ENCODE assay signal across 1 cellular context in genomic region chr16:58249780-58250478, GRCh38.
TF ChIP-seq lines count a peak whose summit lies in the region.

No MANE protein-coding gene starts in this region.

TF ChIP-seq in K562, 482 proteins besides CTCF, POLR2A, EP300 and RAD21 (continued from another document and continues in another):
- TF ChIP-seq LCOR (CRISPR knock-in tag; IDR thresholded peaks at IDR 0.05) (0 out of 2 replicates have a peak, but pooled peaks have one; percentile 5), ELF4 (CRISPR knock-in tag; IDR thresholded peaks at IDR 0.05) (0 out of 2 replicates have a peak, but pooled peaks have one; percentile 25), SAP30 (IDR thresholded peaks at IDR 0.05; ENCODE audit: borderline replicate concordance, insufficient read depth, low read depth, low read length, poor library complexity, severe bottlenecking) (peak; percentile 99), YY1 (IDR thresholded peaks at IDR 0.05; ENCODE audit: borderline replicate concordance in 1 of 3, control insufficient read depth in 1 of 3, extremely low read depth in 1 of 3, insufficient read depth in 3 of 3, insufficient read length in 1 of 3, insufficient replicate concordance in 2 of 3, low read depth in 1 of 3, low read length in 2 of 3) (peak in 2 of 3 experiments; percentile 63), YBX1 (IDR thresholded peaks at IDR 0.05) (no peak), TARDBP (IDR thresholded peaks at IDR 0.05) (0 out of 2 replicates have a peak, but pooled peaks have one; percentile 51), ZNF717 (CRISPR knock-in tag; IDR thresholded peaks at IDR 0.05) (no peak), ELF2 (CRISPR knock-in tag; IDR thresholded peaks at IDR 0.05) (no peak), XRCC4 (IDR thresholded peaks at IDR 0.05; ENCODE audit: extremely low read depth, insufficient read depth, insufficient read length) (no peak), ARID4B (CRISPR knock-in tag; IDR thresholded peaks at IDR 0.05) (peak; percentile 98), PHTF2 (CRISPR knock-in tag; IDR thresholded peaks at IDR 0.05) (no peak), TBP (optimal IDR thresholded peaks at IDR 0.05; ENCODE audit: low read depth, low read length) (peak; percentile 38), THRAP3 (IDR thresholded peaks at IDR 0.05; ENCODE audit: borderline replicate concordance) (no peak), CXXC5 (CRISPR knock-in tag; IDR thresholded peaks at IDR 0.05) (peak; percentile 96), KDM1A (IDR thresholded peaks at IDR 0.05) (peak in 1 of 2 experiments; percentile 24; a peak in 1 of 4 replicates), MAFF (IDR thresholded peaks at IDR 0.05; ENCODE audit: low read length) (no peak), TBL1XR1 (IDR thresholded peaks at IDR 0.05; ENCODE audit: low read length in 2 of 2) (peak in 1 of 2 experiments; percentile 52; a peak in 1 of 4 replicates), SIN3B (IDR thresholded peaks at IDR 0.05; ENCODE audit: low read depth) (peak; percentile 84), TSHZ1 (CRISPR knock-in tag; IDR thresholded peaks at IDR 0.05) (no peak), SPI1 (IDR thresholded peaks at IDR 0.05; ENCODE audit: borderline replicate concordance, low read depth, low read length) (peak; percentile 73), FOXK2 (conservative IDR thresholded peaks at IDR 0.05 in 1 of 2, IDR thresholded peaks at IDR 0.05 in 1 of 2; ENCODE audit: low read depth in 2 of 2) (peak in 1 of 2 experiments; percentile 48; a peak in 1 of 4 replicates), NRF1 (conservative IDR thresholded peaks at IDR 0.05 in 1 of 2, IDR thresholded peaks at IDR 0.05 in 1 of 2) (peak; percentile 66 to 69), ZNF830 (CRISPR knock-in tag; IDR thresholded peaks at IDR 0.05) (0 out of 2 replicates have a peak, but pooled peaks have one; percentile 20), ZFX (CRISPR knock-in tag; IDR thresholded peaks at IDR 0.05) (peak; percentile 80), RB1 (IDR thresholded peaks at IDR 0.05; ENCODE audit: low read depth) (peak; percentile 78; the same call in 1 of the 2 replicates), ZNF695 (CRISPR knock-in tag; IDR thresholded peaks at IDR 0.05) (no peak), FOXJ2 (tag; IDR thresholded peaks at IDR 0.05) (0 out of 2 replicates have a peak, but pooled peaks have one; percentile 40), L3MBTL2 (IDR thresholded peaks at IDR 0.05) (peak; percentile 31; the same call in 1 of the 2 replicates), KLF6 (CRISPR knock-in tag; IDR thresholded peaks at IDR 0.05; ENCODE audit: borderline replicate concordance) (no peak), SMAD3 (CRISPR knock-in tag; conservative IDR thresholded peaks at IDR 0.05) (0 out of 2 replicates have a peak, but pooled peaks have one; percentile 14), ETV6 (IDR thresholded peaks at IDR 0.05; ENCODE audit: borderline replicate concordance in 1 of 2, low read depth in 2 of 2, low read length in 1 of 2) (no peak), ETV6 (CRISPR knock-in tag; IDR thresholded peaks at IDR 0.05; ENCODE audit: borderline replicate concordance) (0 out of 2 replicates have a peak, but pooled peaks have one; percentile 53), ZBTB9 (CRISPR knock-in tag; IDR thresholded peaks at IDR 0.05) (no peak), ARID3B (CRISPR knock-in tag; IDR thresholded peaks at IDR 0.05; ENCODE audit: borderline replicate concordance) (no peak), IRF1 (CRISPR knock-in tag; IDR thresholded peaks at IDR 0.05; ENCODE audit: borderline replicate concordance) (no peak)
- TF ChIP-seq, protein P1, sequence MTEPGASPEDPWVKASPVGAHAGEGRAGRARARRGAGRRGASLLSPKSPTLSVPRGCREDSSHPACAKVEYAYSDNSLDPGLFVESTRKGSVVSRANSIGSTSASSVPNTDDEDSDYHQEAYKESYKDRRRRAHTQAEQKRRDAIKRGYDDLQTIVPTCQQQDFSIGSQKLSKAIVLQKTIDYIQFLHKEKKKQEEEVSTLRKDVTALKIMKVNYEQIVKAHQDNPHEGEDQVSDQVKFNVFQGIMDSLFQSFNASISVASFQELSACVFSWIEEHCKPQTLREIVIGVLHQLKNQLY (CRISPR knock-in tag; conservative IDR thresholded peaks at IDR 0.05) = no peak
- TF ChIP-seq, protein P2, sequence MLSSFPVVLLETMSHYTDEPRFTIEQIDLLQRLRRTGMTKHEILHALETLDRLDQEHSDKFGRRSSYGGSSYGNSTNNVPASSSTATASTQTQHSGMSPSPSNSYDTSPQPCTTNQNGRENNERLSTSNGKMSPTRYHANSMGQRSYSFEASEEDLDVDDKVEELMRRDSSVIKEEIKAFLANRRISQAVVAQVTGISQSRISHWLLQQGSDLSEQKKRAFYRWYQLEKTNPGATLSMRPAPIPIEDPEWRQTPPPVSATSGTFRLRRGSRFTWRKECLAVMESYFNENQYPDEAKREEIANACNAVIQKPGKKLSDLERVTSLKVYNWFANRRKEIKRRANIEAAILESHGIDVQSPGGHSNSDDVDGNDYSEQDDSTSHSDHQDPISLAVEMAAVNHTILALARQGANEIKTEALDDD (IDR thresholded peaks at IDR 0.05) = no peak
- TF ChIP-seq, protein P3, sequence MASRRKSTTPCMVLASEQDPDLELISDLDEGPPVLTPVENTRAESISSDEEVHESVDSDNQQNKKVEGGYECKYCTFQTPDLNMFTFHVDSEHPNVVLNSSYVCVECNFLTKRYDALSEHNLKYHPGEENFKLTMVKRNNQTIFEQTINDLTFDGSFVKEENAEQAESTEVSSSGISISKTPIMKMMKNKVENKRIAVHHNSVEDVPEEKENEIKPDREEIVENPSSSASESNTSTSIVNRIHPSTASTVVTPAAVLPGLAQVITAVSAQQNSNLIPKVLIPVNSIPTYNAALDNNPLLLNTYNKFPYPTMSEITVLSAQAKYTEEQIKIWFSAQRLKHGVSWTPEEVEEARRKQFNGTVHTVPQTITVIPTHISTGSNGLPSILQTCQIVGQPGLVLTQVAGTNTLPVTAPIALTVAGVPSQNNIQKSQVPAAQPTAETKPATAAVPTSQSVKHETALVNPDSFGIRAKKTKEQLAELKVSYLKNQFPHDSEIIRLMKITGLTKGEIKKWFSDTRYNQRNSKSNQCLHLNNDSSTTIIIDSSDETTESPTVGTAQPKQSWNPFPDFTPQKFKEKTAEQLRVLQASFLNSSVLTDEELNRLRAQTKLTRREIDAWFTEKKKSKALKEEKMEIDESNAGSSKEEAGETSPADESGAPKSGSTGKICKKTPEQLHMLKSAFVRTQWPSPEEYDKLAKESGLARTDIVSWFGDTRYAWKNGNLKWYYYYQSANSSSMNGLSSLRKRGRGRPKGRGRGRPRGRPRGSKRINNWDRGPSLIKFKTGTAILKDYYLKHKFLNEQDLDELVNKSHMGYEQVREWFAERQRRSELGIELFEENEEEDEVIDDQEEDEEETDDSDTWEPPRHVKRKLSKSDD (conservative IDR thresholded peaks at IDR 0.05; ENCODE audit: low read length) = no peak
- TF ChIP-seq, protein P4, sequence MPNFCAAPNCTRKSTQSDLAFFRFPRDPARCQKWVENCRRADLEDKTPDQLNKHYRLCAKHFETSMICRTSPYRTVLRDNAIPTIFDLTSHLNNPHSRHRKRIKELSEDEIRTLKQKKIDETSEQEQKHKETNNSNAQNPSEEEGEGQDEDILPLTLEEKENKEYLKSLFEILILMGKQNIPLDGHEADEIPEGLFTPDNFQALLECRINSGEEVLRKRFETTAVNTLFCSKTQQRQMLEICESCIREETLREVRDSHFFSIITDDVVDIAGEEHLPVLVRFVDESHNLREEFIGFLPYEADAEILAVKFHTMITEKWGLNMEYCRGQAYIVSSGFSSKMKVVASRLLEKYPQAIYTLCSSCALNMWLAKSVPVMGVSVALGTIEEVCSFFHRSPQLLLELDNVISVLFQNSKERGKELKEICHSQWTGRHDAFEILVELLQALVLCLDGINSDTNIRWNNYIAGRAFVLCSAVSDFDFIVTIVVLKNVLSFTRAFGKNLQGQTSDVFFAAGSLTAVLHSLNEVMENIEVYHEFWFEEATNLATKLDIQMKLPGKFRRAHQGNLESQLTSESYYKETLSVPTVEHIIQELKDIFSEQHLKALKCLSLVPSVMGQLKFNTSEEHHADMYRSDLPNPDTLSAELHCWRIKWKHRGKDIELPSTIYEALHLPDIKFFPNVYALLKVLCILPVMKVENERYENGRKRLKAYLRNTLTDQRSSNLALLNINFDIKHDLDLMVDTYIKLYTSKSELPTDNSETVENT (CRISPR knock-in tag; IDR thresholded peaks at IDR 0.05) = peak; percentile 58; the same call in 1 of the 2 replicates
- TF ChIP-seq, protein P5, sequence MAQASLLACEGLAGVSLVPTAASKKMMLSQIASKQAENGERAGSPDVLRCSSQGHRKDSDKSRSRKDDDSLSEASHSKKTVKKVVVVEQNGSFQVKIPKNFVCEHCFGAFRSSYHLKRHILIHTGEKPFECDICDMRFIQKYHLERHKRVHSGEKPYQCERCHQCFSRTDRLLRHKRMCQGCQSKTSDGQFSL (CRISPR knock-in tag; IDR thresholded peaks at IDR 0.05) = 0 out of 2 replicates have a peak, but pooled peaks have one; percentile 51
- TF ChIP-seq, protein P5 (tag; IDR thresholded peaks at IDR 0.05) = no peak
